Comparison of ENCODE assay signal across 7 cellular contexts in genomic region chr1:837601-838000, GRCh38.
DNase-seq lines count a peak whose midpoint lies in the region; ATAC-seq and TF ChIP-seq lines count a peak whose summit lies in the region.
"Not testable (repeated sequence)": the region's sequence is repeated elsewhere in the genome, so short reads cannot be mapped to it uniquely, and the experiment has no call there.

No MANE protein-coding gene starts in this region.

- TF ChIP-seq EP300 in esophagus muscularis mucosa (IDR thresholded peaks at IDR 0.05): not testable (repeated sequence)

- TF ChIP-seq POLR2A in esophagus muscularis mucosa (IDR thresholded peaks at IDR 0.05; ENCODE audit: low read depth): not testable (repeated sequence)

- peaks cover 21 to 64% (median 56%) of the 10 kb centered on the region in 10 experiments for H3K4me1 ChIP-seq in BLaER1 treated with 17β-estradiol and CSF1 and Interleukin-3, amounts not matched to agents 10 nM and 100 nM
- not testable (repeated sequence) for H3K4me1 ChIP-seq in SJCRH30, esophagus muscularis mucosa
- peaks cover 0 to 25% of the 10 kb centered on the region in 2 donors for H3K4me1 ChIP-seq in naive thymus-derived CD4-positive, alpha-beta T cell (ENCODE audit: control insufficient read depth in 2 of 2, insufficient read depth in 2 of 2, low read length in 2 of 2)

- DNase-seq in GF-D8 (lab: John Stamatoyannopoulos, UW): peak; percentile 16
- DNase-seq in LHCN-M2 (ENCODE audit: low read depth): peak; percentile 15
- peak; percentile 74 to 80 for DNase-seq in SJCRH30
- peak; percentile 5 for DNase-seq in esophagus muscularis mucosa (ENCODE audit: extremely low spot score)
- DNase-seq in naive thymus-derived CD4-positive, alpha-beta T cell: not testable (repeated sequence)

- CTCF ChIA-PET in naive thymus-derived CD4-positive, alpha-beta T cell (lab: Charles Lee): not testable (repeated sequence)

- peaks cover 25% of the 10 kb centered on the region for H3K4me1 Mint-ChIP-seq in activated T-helper 17 cell treated with anti-CD3 and anti-CD28 coated beads, Interleukin-2, amount 50 U/mL, for 72 hours
- H3K4me1 Mint-ChIP-seq in naive thymus-derived CD4-positive, alpha-beta T cell: peaks cover 20 to 74% (median 68%) of the 10 kb centered on the region in 7 donors

- peaks cover 0 to 20% (median 10%) of the 10 kb centered on the region in 11 experiments; a peak in 15 of 22 replicates for H3K36me3 ChIP-seq in BLaER1 treated with 17β-estradiol and CSF1 and Interleukin-3, amounts not matched to agents 10 nM and 100 nM
- H3K36me3 ChIP-seq in SJCRH30; naive thymus-derived CD4-positive, alpha-beta T cell (ENCODE audit: control insufficient read depth in 2 of 3, insufficient read depth in 3 of 3, low read length in 3 of 3): not testable (repeated sequence)
- H3K36me3 ChIP-seq in esophagus muscularis mucosa: peaks cover 6 to 26% (median 14%) of the 10 kb centered on the region in 4 donors

- intact Hi-C loops in esophagus muscularis mucosa (cut with DNase I); naive thymus-derived CD4-positive, alpha-beta T cell (cut with micrococcal nuclease): not testable (repeated sequence)

- WGBS in esophagus muscularis mucosa: 72% methylated on average over 5 of the region's 5 CpGs

- H3K9ac ChIP-seq in BLaER1 treated with 17β-estradiol and CSF1 and Interleukin-3, amounts not matched to agents 10 nM and 100 nM: peak overlapping the region in 4 of 11 experiments; percentile 10 to 53 (median 34); a peak in 3 of 22 replicates

- 0 out of 20 replicates have a peak overlapping the region, but pooled peaks of 1 of the 10 experiments have one; percentile 14 for H3K4me3 ChIP-seq in BLaER1 treated with 17β-estradiol and CSF1 and Interleukin-3, amounts not matched to agents 10 nM and 100 nM
- not testable (repeated sequence) for H3K4me3 ChIP-seq in SJCRH30; esophagus muscularis mucosa; naive thymus-derived CD4-positive, alpha-beta T cell (ENCODE audit: low read length)

- H3K9me3 Mint-ChIP-seq in activated T-helper 17 cell treated with anti-CD3 and anti-CD28 coated beads, Interleukin-2, amount 50 U/mL, for 72 hours; naive thymus-derived CD4-positive, alpha-beta T cell: not testable (repeated sequence)

- peak overlapping the region in 5 of 11 experiments; percentile 27 to 36 (median 32); a peak in 5 of 22 replicates for H3K27ac ChIP-seq in BLaER1 treated with 17β-estradiol and CSF1 and Interleukin-3, amounts not matched to agents 10 nM and 100 nM
- H3K27ac ChIP-seq in SJCRH30; esophagus muscularis mucosa (replicated peaks in 1 of 4): not testable (repeated sequence)
- H3K27ac ChIP-seq in naive thymus-derived CD4-positive, alpha-beta T cell (ENCODE audit: low read depth, low read length): peak overlapping the region; percentile 35

- H3K27ac Mint-ChIP-seq in activated T-helper 17 cell treated with anti-CD3 and anti-CD28 coated beads, Interleukin-2, amount 50 U/mL, for 72 hours: peak overlapping the region; percentile 73
- peak overlapping the region in 7 of 9 donors; percentile 42 to 94 (median 87) for H3K27ac Mint-ChIP-seq in naive thymus-derived CD4-positive, alpha-beta T cell

- H3K27me3 Mint-ChIP-seq in activated T-helper 17 cell treated with anti-CD3 and anti-CD28 coated beads, Interleukin-2, amount 50 U/mL, for 72 hours; naive thymus-derived CD4-positive, alpha-beta T cell: not testable (repeated sequence)

- not testable (repeated sequence) for H3K9me3 ChIP-seq in BLaER1 treated with 17β-estradiol and CSF1 and Interleukin-3, amounts not matched to agents 10 nM and 100 nM (replicated peaks in 1 of 11); SJCRH30 (replicated peaks); esophagus muscularis mucosa; naive thymus-derived CD4-positive, alpha-beta T cell (ENCODE audit: control insufficient read depth in 2 of 3, low read length in 3 of 3)

- ATAC-seq in activated T-helper 17 cell treated with anti-CD3 and anti-CD28 coated beads, Interleukin-2, amount 50 U/mL, for 72 hours (replicated peaks); naive thymus-derived CD4-positive, alpha-beta T cell: not testable (repeated sequence)

- H3K27me3 ChIP-seq in BLaER1 treated with 17β-estradiol and CSF1 and Interleukin-3, amounts not matched to agents 10 nM and 100 nM; SJCRH30; esophagus muscularis mucosa; naive thymus-derived CD4-positive, alpha-beta T cell (ENCODE audit: control insufficient read depth in 2 of 2, insufficient read depth in 2 of 2, low read length in 2 of 2): not testable (repeated sequence)

- POLR2A ChIA-PET in naive thymus-derived CD4-positive, alpha-beta T cell (lab: Charles Lee): not testable (repeated sequence)

- 0 out of 22 replicates have a peak, but pooled peaks cover 0 to 15% (median 0%) of the 10 kb centered on the region in 11 experiments for H4K20me1 ChIP-seq in BLaER1 treated with 17β-estradiol and CSF1 and Interleukin-3, amounts not matched to agents 10 nM and 100 nM

- H3K4me3 Mint-ChIP-seq in activated T-helper 17 cell treated with anti-CD3 and anti-CD28 coated beads, Interleukin-2, amount 50 U/mL, for 72 hours: not testable (repeated sequence)
- peak overlapping the region in 3 of 10 donors; percentile 32 to 56 (median 33) for H3K4me3 Mint-ChIP-seq in naive thymus-derived CD4-positive, alpha-beta T cell

- H3K36me3 Mint-ChIP-seq in activated T-helper 17 cell treated with anti-CD3 and anti-CD28 coated beads, Interleukin-2, amount 50 U/mL, for 72 hours (ENCODE audit: low read depth): peaks cover 44% of the 10 kb centered on the region
- H3K36me3 Mint-ChIP-seq in naive thymus-derived CD4-positive, alpha-beta T cell: peaks cover 10 to 33% (median 19%) of the 10 kb centered on the region in 5 donors

- peak overlapping the region; percentile 62 to 91 (median 75) for H3K4me2 ChIP-seq in BLaER1 treated with 17β-estradiol and CSF1 and Interleukin-3, amounts not matched to agents 10 nM and 100 nM

- TF ChIP-seq CTCF in esophagus muscularis mucosa (IDR thresholded peaks at IDR 0.05): not testable (repeated sequence)
